ENCODE assay signal across 8 cellular contexts in genomic region chrX:15336023-15336413, GRCh38. TPM values are rescaled to one million over a fixed set of nuclear protein-coding genes. Genes with fewer than 3 reads are reported as not detected.
A peak's percentile ranks its signal among the peaks of the same experiment; 100 is the strongest.
DNase-seq lines count a peak whose midpoint lies in the region; ATAC-seq, FAIRE-seq and TF ChIP-seq lines count a peak whose summit lies in the region.

No MANE protein-coding gene starts in this region.

- dilution Hi-C loops in keratinocyte (cut with MboI; ENCODE audit: extremely low pct_ligation_motif_present, low sequenced_read_pairs), result no loop called here

- H3K4me2 ChIP-seq in A549 (peak overlapping the region; percentile 85), GM23248 (ENCODE audit: unreplicated experiment) (peak overlapping the region; percentile 84), keratinocyte (ENCODE audit: control insufficient read depth, extremely low read depth, insufficient read depth, low read depth, low read length) (peak overlapping the region; percentile 46)

- H3K27me3 ChIP-seq in GM23248 (replicated peaks; ENCODE audit: insufficient read depth) (no peaks in the 10 kb centered on the region), RWPE2 (ENCODE audit: insufficient read depth, poor library complexity, severe bottlenecking) (no peaks in the 10 kb centered on the region), keratinocyte (ENCODE audit: control insufficient read depth, extremely low read depth, insufficient read depth, low read length) (peaks cover 6% of the 10 kb centered on the region)

- WGBS in A549 (ENCODE audit: missing lambda C conversion rate), result 4% methylated on average over 10 of the region's 10 CpGs
- 0 to 2% methylated on average over 10 of the region's 10 CpGs for WGBS in GM23248 (ENCODE audit: low coverage in 1 of 2, low lambda C conversion rate in 2 of 2, missing lambda C conversion rate in 2 of 2), 2 experiments

- in situ Hi-C loops in GM23248 (cut with MboI) (no loop called here), GM13976 (cut with MboI; ENCODE audit: low sequenced_read_pairs, unreplicated experiment) (no loop called here)

- H4K20me1 ChIP-seq in GM23248 (ENCODE audit: insufficient read depth) (no peaks in the 10 kb centered on the region), keratinocyte (ENCODE audit: control insufficient read depth, extremely low read depth, insufficient read depth, low read length) (no peaks in the 10 kb centered on the region)

- H3F3A ChIP-seq in GM23248 (ENCODE audit: insufficient read depth), result 0 out of 2 replicates have a peak, but pooled peaks cover 3% of the 10 kb centered on the region

- peak; percentile 53 to 73 for DNase-seq in A549 (ENCODE audit: low read depth in 1 of 2, low spot score in 1 of 2)
- DNase-seq in GM23248, result peak; percentile 77
- DNase-seq in RWPE2 (ENCODE audit: low spot score), result no peak
- peak; percentile 60 for DNase-seq in astrocyte of the hippocampus (ENCODE audit: low read depth, low spot score)
- no peak for DNase-seq in keratinocyte (ENCODE audit: low read depth, low spot score)
- DNase-seq in stimulated activated CD8-positive, alpha-beta memory T cell treated with anti-CD3 and anti-CD28 coated beads, Interleukin-15, amount 100 ng/mL, for 1 hour (ENCODE audit: low read depth), result peak; percentile 16
- no peak for DNase-seq in GM13976 (ENCODE audit: low spot score)

- no peaks in the 10 kb centered on the region for H3K9me1 ChIP-seq in keratinocyte (ENCODE audit: control insufficient read depth, extremely low read depth, insufficient read depth, low read length)

- ATAC-seq in A549, result peak; percentile 55 to 69
- ATAC-seq in RWPE2 (ENCODE audit: low read depth), result no peak
- no peak for ATAC-seq in GM21529 (IDR thresholded peaks at IDR 0.05; ENCODE audit: unreplicated experiment)

- H3K36me3 ChIP-seq in GM23248 (ENCODE audit: low read depth) (no peaks in the 10 kb centered on the region), RWPE2 (ENCODE audit: low read depth) (peaks cover 14% of the 10 kb centered on the region), keratinocyte (ENCODE audit: control insufficient read depth in 2 of 2, extremely low read depth in 1 of 2, insufficient read depth in 2 of 2, low read length in 2 of 2) (peaks cover 0 to 3% of the 10 kb centered on the region in 2 experiments)

- H3K9ac ChIP-seq in GM23248 (peak overlapping the region; percentile 94), keratinocyte (ENCODE audit: control insufficient read depth, extremely low read depth, insufficient read depth, low read length) (peak overlapping the region; percentile 93)

- CTCF ChIA-PET in A549 (lab: Yijun Ruan, JAX), result interaction anchor here (1.0 kb wide), 1 partner anchor 13 kb away, joined by 3 read pairs; no protein-coding TSS in a partner anchor

- TF ChIP-seq POLR2A in A549 (IDR thresholded peaks at IDR 0.05; ENCODE audit: low read length), result no peak

- no peak for TF ChIP-seq RAD21 in A549 (conservative IDR thresholded peaks at IDR 0.05 in 1 of 2, IDR thresholded peaks at IDR 0.05 in 1 of 2)

- H3K9me2 ChIP-seq in GM23248 (ENCODE audit: insufficient read depth), result no peaks in the 10 kb centered on the region

- TF ChIP-seq CTCF in A549 (IDR thresholded peaks at IDR 0.05), result no peak
- no peak for TF ChIP-seq CTCF in RWPE2 (IDR thresholded peaks at IDR 0.05; ENCODE audit: poor library complexity, severe bottlenecking)
- TF ChIP-seq CTCF in keratinocyte (optimal IDR thresholded peaks at IDR 0.05 in 1 of 3, IDR thresholded peaks at IDR 0.05 in 1 of 3, conservative IDR thresholded peaks at IDR 0.05 in 1 of 3; ENCODE audit: extremely low read depth in 1 of 3, insufficient read depth in 2 of 3, low read length in 3 of 3), result no peak
- no peak for TF ChIP-seq CTCF in GM13976 (IDR thresholded peaks at IDR 0.05; ENCODE audit: borderline replicate concordance, control extremely low read depth, extremely low read depth, insufficient read depth, missing control alignments)

- no peak for FAIRE-seq in A549 (lab: Jason Lieb, UNC)
- FAIRE-seq in keratinocyte (lab: Jason Lieb, UNC), result peak; percentile 17

- TF ChIP-seq EP300 in A549 (IDR thresholded peaks at IDR 0.05), result no peak

- no peaks in the 10 kb centered on the region for H3K9me3 ChIP-seq in A549
- no peaks in the 10 kb centered on the region for H3K9me3 ChIP-seq in GM23248 (ENCODE audit: low read depth)
- no peaks in the 10 kb centered on the region for H3K9me3 ChIP-seq in RWPE2 (ENCODE audit: severe bottlenecking)
- no peaks in the 10 kb centered on the region for H3K9me3 ChIP-seq in keratinocyte (ENCODE audit: control insufficient read depth, low read depth, low read length)

- peaks cover 23% of the 10 kb centered on the region for H3K79me2 ChIP-seq in GM23248 (ENCODE audit: insufficient read depth)
- peaks cover 12% of the 10 kb centered on the region for H3K79me2 ChIP-seq in keratinocyte (ENCODE audit: control insufficient read depth, insufficient read depth, low read length)

- peak overlapping the region; percentile 48 to 56; a peak in 5 of 6 replicates for H3K27ac ChIP-seq in A549
- H3K27ac ChIP-seq in GM23248, result peak overlapping the region; percentile 92
- H3K27ac ChIP-seq in RWPE2 (ENCODE audit: poor library complexity, severe bottlenecking), result no peak overlapping the region
- H3K27ac ChIP-seq in keratinocyte (ENCODE audit: control insufficient read depth, insufficient read depth, low read length), result peak overlapping the region; percentile 75

- peak overlapping the region; percentile 93 for H2AFZ ChIP-seq in GM23248
- no peak overlapping the region for H2AFZ ChIP-seq in keratinocyte (ENCODE audit: control insufficient read depth, low read length)

- POLR2A ChIA-PET in A549 (lab: Yijun Ruan, JAX), result interaction anchor here (0.7 kb wide), 1 partner anchor 65 kb away, joined by 5 read pairs; no protein-coding TSS in a partner anchor

- H3K4me3 ChIP-seq in A549 (peak overlapping the region; percentile 58), GM23248 (peak overlapping the region; percentile 90), RWPE2 (ENCODE audit: severe bottlenecking) (peak overlapping the region; percentile 94), keratinocyte (ENCODE audit: control insufficient read depth in 2 of 3, extremely low read depth in 1 of 3, insufficient read depth in 2 of 3, low read depth in 1 of 3, low read length in 3 of 3) (peak overlapping the region; percentile 17 to 64 (median 31))

- H3K4me1 ChIP-seq in A549, result no peaks in the 10 kb centered on the region; the same call in 2 of the 3 replicates
- no peaks in the 10 kb centered on the region for H3K4me1 ChIP-seq in GM23248 (ENCODE audit: insufficient read depth)
- H3K4me1 ChIP-seq in RWPE2 (ENCODE audit: insufficient read depth, poor library complexity, severe bottlenecking), result no peaks in the 10 kb centered on the region
- H3K4me1 ChIP-seq in keratinocyte (ENCODE audit: control insufficient read depth, extremely low read depth, insufficient read depth, low read length), result no peaks in the 10 kb centered on the region

RNA-seq across cellular contexts. Expression of gene PIGA, which starts 0.7 kb away (rescaled TPM):
- polyA plus RNA-seq in A549 (2011; rRNA removed) (19.7 and 21.2 TPM in 2 replicates), A549 (2017; fragmentation: RNase III; extraction: RNeasy Plus Mini Kit Qiagen cat#74134 plus additional on column Dnase treatment) (9.5 to 10.8 TPM (median 9.8 TPM) in 3 replicates), GM23248 (2016; fragmentation: Nextera tagmentation; extraction: Ambion mirVana) (4.6 and 4.7 TPM in 2 replicates), keratinocyte (7.1 to 17.0 TPM (median 12.6 TPM) in 3 replicates)
- 3.4 and 4.5 TPM in 2 replicates for polyA plus RNA-seq in A549 (2012; cell fraction: cytosol; rRNA removed)
- 4.2 and 7.9 TPM in 2 replicates for polyA plus RNA-seq in A549 (2012; cell fraction: nucleus; rRNA removed)
- polyA minus RNA-seq in A549 (2011; rRNA and poly(A)+ RNA removed), result 21.6 and 22.0 TPM in 2 replicates
- total RNA-seq in GM23248 (2014; rRNA removed; shearing (Covaris generic)), result 8.9 and 19.0 TPM in 2 replicates
- polyA plus RNA-seq in keratinocyte (2011; ENCODE audit: low read depth), result 8.1 TPM
- polyA plus RNA-seq in keratinocyte (2011; cell fraction: cytosol; rRNA removed), result 4.6 and 13.8 TPM in 2 replicates
- polyA plus RNA-seq in keratinocyte (2011; cell fraction: nucleus; rRNA removed), result 23.2 and 24.7 TPM in 2 replicates
- polyA plus RNA-seq in keratinocyte (2012; ENCODE audit: low replicate concordance), result 6.5 and 14.3 TPM in 2 replicates
- polyA minus RNA-seq in keratinocyte, result 5.9 to 34.0 TPM (median 22.4 TPM) in 3 replicates
- 5.0 TPM for polyA minus RNA-seq in keratinocyte (2011; cell fraction: cytosol; rRNA and poly(A)+ RNA removed)
- polyA minus RNA-seq in keratinocyte (2011; cell fraction: nucleus; rRNA and poly(A)+ RNA removed), result 18.0 and 51.8 TPM in 2 replicates

RNA-seq across cellular contexts. Expression of gene ASB11, which starts 20.6 kb away (rescaled TPM):
- polyA plus RNA-seq in A549 (2011; rRNA removed) (not detected in 2 replicates), A549 (2017; fragmentation: RNase III; extraction: RNeasy Plus Mini Kit Qiagen cat#74134 plus additional on column Dnase treatment) (not detected in 3 replicates), GM23248 (2016; fragmentation: Nextera tagmentation; extraction: Ambion mirVana) (not detected in 2 replicates), keratinocyte (not detected in 3 replicates)
- not detected in 2 replicates for polyA plus RNA-seq in A549 (2012; cell fraction: cytosol; rRNA removed)
- not detected in 2 replicates for polyA plus RNA-seq in A549 (2012; cell fraction: nucleus; rRNA removed)
- polyA minus RNA-seq in A549 (2011; rRNA and poly(A)+ RNA removed), result not detected in 2 replicates
- total RNA-seq in GM23248 (2014; rRNA removed; shearing (Covaris generic)), result not detected in 2 replicates
- not detected for polyA plus RNA-seq in keratinocyte (2011; ENCODE audit: low read depth)
- polyA plus RNA-seq in keratinocyte (2011; cell fraction: cytosol; rRNA removed), result not detected in 2 replicates
- not detected in 2 replicates for polyA plus RNA-seq in keratinocyte (2011; cell fraction: nucleus; rRNA removed)
- polyA plus RNA-seq in keratinocyte (2012; ENCODE audit: low replicate concordance), result not detected in 2 replicates
- polyA minus RNA-seq in keratinocyte, result not detected in 3 replicates
- polyA minus RNA-seq in keratinocyte (2011; cell fraction: cytosol; rRNA and poly(A)+ RNA removed), result not detected
- not detected in 2 replicates for polyA minus RNA-seq in keratinocyte (2011; cell fraction: nucleus; rRNA and poly(A)+ RNA removed)

RNA-seq across cellular contexts. Expression of gene VEGFD, which starts 48.2 kb away (rescaled TPM):
- 1.8 and 2.0 TPM in 2 replicates for polyA plus RNA-seq in A549 (2011; rRNA removed)
- 0.63 and 1.0 TPM in 2 replicates for polyA plus RNA-seq in A549 (2012; cell fraction: cytosol; rRNA removed)
- 3.0 and 7.6 TPM in 2 replicates for polyA plus RNA-seq in A549 (2012; cell fraction: nucleus; rRNA removed)
- 0.57 to 0.66 TPM (median 0.62 TPM) in 3 replicates for polyA plus RNA-seq in A549 (2017; fragmentation: RNase III; extraction: RNeasy Plus Mini Kit Qiagen cat#74134 plus additional on column Dnase treatment)
- 0.44 and 0.54 TPM in 2 replicates for polyA minus RNA-seq in A549 (2011; rRNA and poly(A)+ RNA removed)
- total RNA-seq in GM23248 (2014; rRNA removed; shearing (Covaris generic)), result not detected in 2 replicates
- polyA plus RNA-seq in GM23248 (2016; fragmentation: Nextera tagmentation; extraction: Ambion mirVana), result not detected in 2 replicates
- 0.14 to 0.42 TPM in 2 of 3 replicates, not detected in the other for polyA plus RNA-seq in keratinocyte
- polyA plus RNA-seq in keratinocyte (2011; ENCODE audit: low read depth), result not detected
- polyA plus RNA-seq in keratinocyte (2011; cell fraction: cytosol; rRNA removed), result 0.09 TPM in 1 of 2 replicates, not detected in the other
- polyA plus RNA-seq in keratinocyte (2011; cell fraction: nucleus; rRNA removed), result 0.25 and 0.60 TPM in 2 replicates
- polyA plus RNA-seq in keratinocyte (2012; ENCODE audit: low replicate concordance), result 0.44 TPM in 1 of 2 replicates, not detected in the other
- 0.13 TPM in 1 of 3 replicates, not detected in the others for polyA minus RNA-seq in keratinocyte
- polyA minus RNA-seq in keratinocyte (2011; cell fraction: cytosol; rRNA and poly(A)+ RNA removed), result not detected
- 0.78 and 0.84 TPM in 2 replicates for polyA minus RNA-seq in keratinocyte (2011; cell fraction: nucleus; rRNA and poly(A)+ RNA removed)

Comparison
In these comparisons a context has a peak if more than half of its experiments do, and no peak if none do; other contexts are left out.
1. ATAC-seq: peak in A549 (2 of 2); none in RWPE2 (single experiment) and GM21529 (single experiment).
2. DNase-seq: peak in A549 (2 of 2), GM23248 (single experiment), astrocyte of the hippocampus (single experiment) and stimulated activated CD8-positive, alpha-beta memory T cell treated with anti-CD3 and anti-CD28 coated beads, Interleukin-15, amount 100 ng/mL, for 1 hour (single experiment); none in RWPE2 (single experiment), keratinocyte (single experiment) and GM13976 (single experiment).
3. H3K4me3 ChIP-seq: peak in every context shown above with its lines; median percentile 94 in RWPE2; 90 in GM23248; 58 in A549; 31 in keratinocyte.
4. Peak in every context shown above with its lines, with median percentiles within 50 percentile points of each other: H3K4me2 ChIP-seq.